ENCODE assay signal across 13 cellular contexts in the genomic region with DNA sequence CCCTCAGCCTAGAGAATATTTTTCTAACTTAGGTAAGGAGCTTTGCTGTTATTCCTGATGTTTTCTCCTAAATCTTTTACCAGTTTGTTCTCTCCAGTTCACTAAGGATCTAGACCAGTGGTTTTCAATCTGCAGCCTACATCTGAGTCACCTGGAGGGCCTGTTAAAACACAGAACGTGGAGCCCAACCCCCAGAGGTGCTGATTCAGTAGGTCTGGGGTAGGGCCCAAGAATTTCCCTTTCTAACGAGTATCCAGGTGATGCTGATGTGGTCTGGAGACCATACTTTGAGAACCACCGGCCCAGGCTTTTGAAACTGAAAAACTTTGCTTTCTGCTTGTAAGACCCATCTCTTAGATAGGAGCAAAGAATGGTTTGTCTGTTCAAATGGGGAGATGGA. TPM values are rescaled to one million over a fixed set of nuclear protein-coding genes. Genes with fewer than 3 reads are reported as not detected.
DNase-seq lines count a peak whose midpoint lies in the region; ATAC-seq and TF ChIP-seq lines count a peak whose summit lies in the region.
"Had no signal": no experiment of that assay in that cellular context is flagged by ENCODE, and none has a peak within 500 bp of the region (broad histone marks: within the 10 kb centered on the region; RNA-seq: fewer than 3 reads in every experiment).

No MANE protein-coding gene starts in this region.

- H3K79me2 ChIP-seq in GM23248 (ENCODE audit: insufficient read depth), result no peaks in the 10 kb centered on the region

- CTCF ChIA-PET in IMR-90 (lab: Yijun Ruan, JAX), result no interaction called here

- H2AK9ac ChIP-seq in IMR-90 (replicated peaks; ENCODE audit: low read depth, low read length, poor library complexity), result no peak overlapping the region

- ATAC-seq in IMR-90 (ENCODE audit: low read depth), result no peak
- ATAC-seq in stimulated activated memory B cell treated with anti-CD40 and anti-IgM and Interleukin-4, amounts not matched to agents 10 μg/mL and 1 μg/mL and 100 μg/mL, for 72 hours, result no peak
- no peak for ATAC-seq in naive thymus-derived CD8-positive, alpha-beta T cell
- ATAC-seq: psoas muscle had no signal

- H3F3A ChIP-seq in GM23248 (ENCODE audit: insufficient read depth), result peaks cover 6% of the 10 kb centered on the region

- H3K14ac ChIP-seq in IMR-90 (replicated peaks; ENCODE audit: low read depth, low read length), result peak overlapping the region; percentile 75

- 58 to 59% methylated on average over 3 of the region's 3 CpGs for WGBS in GM23248 (ENCODE audit: low coverage in 1 of 2, low lambda C conversion rate in 2 of 2, missing lambda C conversion rate in 2 of 2), 2 experiments
- 11% methylated on average over 1 of the region's 3 CpGs; no CpG with 5 or more reads in 1 of the 2 experiments for WGBS in IMR-90 (ENCODE audit: extremely low coverage in 2 of 2, insufficient read length in 1 of 2), 2 experiments

- H3K9me3 ChIP-seq in GM23248 (ENCODE audit: low read depth) (no peaks in the 10 kb centered on the region), IMR-90 (ENCODE audit: control insufficient read depth, insufficient read depth, low read length) (no peaks in the 10 kb centered on the region)
- H3K9me3 ChIP-seq: psoas muscle had no signal

- in situ Hi-C loops in GM23248 (cut with MboI) (no loop called here), IMR-90 (cut with MboI; ENCODE audit: low sequenced_read_pairs) (no loop called here)

- H3K9ac ChIP-seq in GM23248 (no peak overlapping the region), IMR-90 (ENCODE audit: low read depth, low read length) (no peak overlapping the region)

- peak; percentile 51 for DNase-seq in GM23248
- DNase-seq in IMR-90, result no peak
- no peak for DNase-seq in naive thymus-derived CD8-positive, alpha-beta T cell
- no peak for DNase-seq in SKM-1 treated with dmso at 0.1 percent for 144 hours (lab: John Stamatoyannopoulos, UW; ENCODE audit: unreplicated experiment)
- DNase-seq in NCI-H1105 treated with DMSO at 0.1 percent for 48 hours (lab: John Stamatoyannopoulos, UW), result no peak
- DNase-seq: erythroblast; midbrain; NCI-H524 treated with DMSO at 0.1 percent for 48 hours; psoas muscle; stimulated activated CD4-positive, alpha-beta T cell treated with anti-CD3 and anti-CD28 coated beads, Interleukin-2, amount 100 ng/mL, for 48 hours had no signal

- peak overlapping the region; percentile 5; the same call in 1 of the 2 replicates for H4K91ac ChIP-seq in IMR-90 (ENCODE audit: insufficient read depth, low read depth, low read length)

- intact Hi-C loops in IMR-90 (cut with micrococcal nuclease), result no loop called here
- intact Hi-C loops in dendritic cell treated with granulocyte-macrophage colony-stimulating factor and Interleukin-4, amounts not matched to agents 40 ng/mL and 50 ng/mL, for 4 days (cut with micrococcal nuclease), result no loop called here

- dilution Hi-C loops in IMR-90 (cut with HindIII; ENCODE audit: low sequenced_read_pairs, unreplicated experiment), result no loop called here

- peaks cover 15% of the 10 kb centered on the region for H3K4me1 ChIP-seq in GM23248 (ENCODE audit: insufficient read depth)
- H3K4me1 ChIP-seq in IMR-90 (ENCODE audit: control insufficient read depth, insufficient read depth, low read length), result peaks cover 30% of the 10 kb centered on the region
- H3K4me1 ChIP-seq: psoas muscle had no signal

- no peak overlapping the region for H3K4me2 ChIP-seq in GM23248 (ENCODE audit: unreplicated experiment)
- H3K4me2 ChIP-seq in IMR-90 (ENCODE audit: low read depth, low read length), result no peak overlapping the region

- no TSS peak for BruUV-seq in IMR-90 (replicated peaks; lab: Mats Ljungman, UMichigan)

- H3K4ac ChIP-seq in IMR-90 (ENCODE audit: low read depth, low read length), result peak overlapping the region; percentile 85

- H3K27ac ChIP-seq in GM23248, result no peak overlapping the region
- no peak overlapping the region for H3K27ac ChIP-seq in IMR-90 (ENCODE audit: insufficient read depth, low read length)
- H3K27ac ChIP-seq: cardiac muscle cell, psoas muscle had no signal

- H2BK15ac ChIP-seq in IMR-90 (ENCODE audit: low read depth, low read length), result peak overlapping the region; percentile 27; the same call in 1 of the 3 replicates

- H3K56ac ChIP-seq in IMR-90 (ENCODE audit: extremely low read depth, insufficient read depth, low read length), result no peak overlapping the region

- H3K27ac Mint-ChIP-seq in dendritic cell treated with granulocyte-macrophage colony-stimulating factor and Interleukin-4, amounts not matched to agents 40 ng/mL and 50 ng/mL, for 4 days, result peak overlapping the region; percentile 91
- peak overlapping the region; percentile 59 for H3K27ac Mint-ChIP-seq in stimulated activated memory B cell treated with anti-CD40 and anti-IgM and Interleukin-4, amounts not matched to agents 10 μg/mL and 1 μg/mL and 100 μg/mL, for 72 hours
- peak overlapping the region in 5 of 10 donors; percentile 7 to 66 (median 14) for H3K27ac Mint-ChIP-seq in naive thymus-derived CD8-positive, alpha-beta T cell

- H2AFZ ChIP-seq in GM23248 (no peak overlapping the region), IMR-90 (replicated peaks; ENCODE audit: low read length, poor library complexity) (peak overlapping the region; percentile 24)

- peaks cover 63% of the 10 kb centered on the region for H3K36me3 Mint-ChIP-seq in dendritic cell treated with granulocyte-macrophage colony-stimulating factor and Interleukin-4, amounts not matched to agents 40 ng/mL and 50 ng/mL, for 4 days (ENCODE audit: low read depth)
- peaks cover 24% of the 10 kb centered on the region for H3K36me3 Mint-ChIP-seq in stimulated activated memory B cell treated with anti-CD40 and anti-IgM and Interleukin-4, amounts not matched to agents 10 μg/mL and 1 μg/mL and 100 μg/mL, for 72 hours
- peaks cover 0 to 11% (median 2%) of the 10 kb centered on the region in 3 donors for H3K36me3 Mint-ChIP-seq in naive thymus-derived CD8-positive, alpha-beta T cell

- H4K20me1 ChIP-seq in GM23248 (ENCODE audit: insufficient read depth) (no peaks in the 10 kb centered on the region), IMR-90 (ENCODE audit: insufficient read depth, low read length) (no peaks in the 10 kb centered on the region)

- H3K4me1 Mint-ChIP-seq in dendritic cell treated with granulocyte-macrophage colony-stimulating factor and Interleukin-4, amounts not matched to agents 40 ng/mL and 50 ng/mL, for 4 days (ENCODE audit: low read depth), result peaks cover 58% of the 10 kb centered on the region
- peaks cover 16% of the 10 kb centered on the region for H3K4me1 Mint-ChIP-seq in stimulated activated memory B cell treated with anti-CD40 and anti-IgM and Interleukin-4, amounts not matched to agents 10 μg/mL and 1 μg/mL and 100 μg/mL, for 72 hours
- peaks cover 3 to 31% (median 5%) of the 10 kb centered on the region in 4 donors for H3K4me1 Mint-ChIP-seq in naive thymus-derived CD8-positive, alpha-beta T cell

- H2AK5ac ChIP-seq in IMR-90 (ENCODE audit: low read depth, low read length), result peak overlapping the region; percentile 53; the same call in 1 of the 2 replicates

- peaks cover 32% of the 10 kb centered on the region for H3K9me1 ChIP-seq in IMR-90 (ENCODE audit: insufficient read depth, low read length)

- H2BK5ac ChIP-seq in IMR-90 (ENCODE audit: low read depth, low read length, poor library complexity, severe bottlenecking), result no peak overlapping the region

- no peak for TF ChIP-seq POLR2A in IMR-90 (IDR thresholded peaks at IDR 0.05; ENCODE audit: low read depth, low read length)

- no peak for TF ChIP-seq RAD21 in IMR-90 (IDR thresholded peaks at IDR 0.05; ENCODE audit: low read length)

- peak overlapping the region; percentile 82 for H2BK20ac ChIP-seq in IMR-90 (ENCODE audit: low read depth, low read length)

- H3K27me3 ChIP-seq in GM23248 (replicated peaks; ENCODE audit: insufficient read depth) (no peaks in the 10 kb centered on the region), IMR-90 (ENCODE audit: control insufficient read depth, insufficient read depth, low read length) (no peaks in the 10 kb centered on the region)
- H3K27me3 ChIP-seq: cardiac muscle cell had no signal

- H3K79me1 ChIP-seq in IMR-90 (ENCODE audit: low read depth in 1 of 2, low read length in 2 of 2), result peaks cover 0 to 15% of the 10 kb centered on the region in 2 experiments; a peak in 1 of 4 replicates

- peak overlapping the region; percentile 76 for H2BK120ac ChIP-seq in IMR-90 (ENCODE audit: low read depth, low read length)

- H4K8ac ChIP-seq in IMR-90 (ENCODE audit: low read depth in 2 of 2, low read length in 2 of 2), result peak overlapping the region in 1 of 2 experiments; percentile 28; a peak in 2 of 4 replicates

- no peak overlapping the region for H3K4me3 Mint-ChIP-seq in dendritic cell treated with granulocyte-macrophage colony-stimulating factor and Interleukin-4, amounts not matched to agents 40 ng/mL and 50 ng/mL, for 4 days
- no peak overlapping the region for H3K4me3 Mint-ChIP-seq in stimulated activated memory B cell treated with anti-CD40 and anti-IgM and Interleukin-4, amounts not matched to agents 10 μg/mL and 1 μg/mL and 100 μg/mL, for 72 hours
- no peak overlapping the region for H3K4me3 Mint-ChIP-seq in naive thymus-derived CD8-positive, alpha-beta T cell

- H3K23ac ChIP-seq in IMR-90 (ENCODE audit: low read depth, low read length), result peak overlapping the region; percentile 64; the same call in 1 of the 2 replicates

- H3K36me3 ChIP-seq in GM23248 (ENCODE audit: low read depth), result no peaks in the 10 kb centered on the region
- no peaks in the 10 kb centered on the region for H3K36me3 ChIP-seq in IMR-90 (ENCODE audit: control insufficient read depth, insufficient read depth, low read length)
- H3K36me3 ChIP-seq: cardiac muscle cell had no signal

- POLR2A ChIA-PET in IMR-90 (lab: Charles Lee; ENCODE audit: unreplicated experiment), result no interaction called here
- POLR2A ChIA-PET in naive thymus-derived CD8-positive, alpha-beta T cell (lab: Charles Lee), result no interaction called here

- no peaks in the 10 kb centered on the region for H3K9me3 Mint-ChIP-seq in dendritic cell treated with granulocyte-macrophage colony-stimulating factor and Interleukin-4, amounts not matched to agents 40 ng/mL and 50 ng/mL, for 4 days
- no peaks in the 10 kb centered on the region for H3K9me3 Mint-ChIP-seq in stimulated activated memory B cell treated with anti-CD40 and anti-IgM and Interleukin-4, amounts not matched to agents 10 μg/mL and 1 μg/mL and 100 μg/mL, for 72 hours
- no peaks in the 10 kb centered on the region for H3K9me3 Mint-ChIP-seq in naive thymus-derived CD8-positive, alpha-beta T cell

- peak overlapping the region; percentile 12; the same call in 1 of the 2 replicates for H4K5ac ChIP-seq in IMR-90 (ENCODE audit: low read depth, low read length)

- TF ChIP-seq CTCF in IMR-90 (conservative IDR thresholded peaks at IDR 0.05; ENCODE audit: low read depth, low read length), result no peak

- no peak overlapping the region for H3K4me3 ChIP-seq in GM23248
- no peak overlapping the region for H3K4me3 ChIP-seq in IMR-90 (ENCODE audit: insufficient read depth, low read depth, low read length)
- H3K4me3 ChIP-seq: cardiac muscle cell, psoas muscle had no signal

- peak overlapping the region; percentile 48 for H3K18ac ChIP-seq in IMR-90 (ENCODE audit: low read depth, low read length)

- H3K9me2 ChIP-seq in GM23248 (ENCODE audit: insufficient read depth), result no peaks in the 10 kb centered on the region

- H3K27me3 Mint-ChIP-seq in dendritic cell treated with granulocyte-macrophage colony-stimulating factor and Interleukin-4, amounts not matched to agents 40 ng/mL and 50 ng/mL, for 4 days, result no peaks in the 10 kb centered on the region
- no peaks in the 10 kb centered on the region for H3K27me3 Mint-ChIP-seq in stimulated activated memory B cell treated with anti-CD40 and anti-IgM and Interleukin-4, amounts not matched to agents 10 μg/mL and 1 μg/mL and 100 μg/mL, for 72 hours
- H3K27me3 Mint-ChIP-seq in naive thymus-derived CD8-positive, alpha-beta T cell, result no peaks in the 10 kb centered on the region

RNA-seq across cellular contexts. Expression of a gene that starts 51.2 kb away (rescaled TPM):
- total RNA-seq in GM23248 (2014; rRNA removed; shearing (Covaris generic)), result 29.1 and 30.7 TPM in 2 replicates
- polyA plus RNA-seq in GM23248 (2016; fragmentation: Nextera tagmentation; extraction: Ambion mirVana) (63.2 and 63.5 TPM in 2 replicates), IMR-90 (2012; rRNA removed) (12.9 and 16.8 TPM in 2 replicates)
- 79.2 and 83.3 TPM in 2 replicates for total RNA-seq in IMR-90 (2012; rRNA removed)
- polyA plus RNA-seq in IMR-90 (2012; cell fraction: cytosol; rRNA removed), result 5.3 and 7.7 TPM in 2 replicates
- polyA plus RNA-seq in IMR-90 (2012; cell fraction: nucleus; rRNA removed; ENCODE audit: low replicate concordance), result 7.4 and 30.8 TPM in 2 replicates
- total RNA-seq in naive thymus-derived CD8-positive, alpha-beta T cell, result 100 to 1,000 TPM; 186 to 188 TPM
- 100 to 1,000 TPM; 119 to 193 (median 140) TPM for polyA plus RNA-seq in naive thymus-derived CD8-positive, alpha-beta T cell
